13 cellular contexts compared by ENCODE assay signal in genomic region chr7:7819442-7820247, GRCh38.
DNase-seq lines count a peak whose midpoint lies in the region; ATAC-seq and TF ChIP-seq lines count a peak whose summit lies in the region.
"Had no signal": no experiment of that assay in that cellular context is flagged by ENCODE, and none has a peak within 500 bp of the region (broad histone marks: within the 10 kb centered on the region; RNA-seq: fewer than 3 reads in every experiment).

No MANE protein-coding gene starts in this region.

- H3K9me3 Mint-ChIP-seq in activated B cell treated with CpG ODN at 0.5 μM for 24 hours = peaks cover 9% of the 10 kb centered on the region

- H3K36me3 Mint-ChIP-seq in activated B cell treated with CpG ODN at 0.5 μM for 24 hours (ENCODE audit: low read depth) = peaks cover 11% of the 10 kb centered on the region

- H3K27ac Mint-ChIP-seq in activated B cell treated with CpG ODN at 0.5 μM for 24 hours = peak overlapping the region; percentile 61

- H3K27me3 Mint-ChIP-seq in activated B cell treated with CpG ODN at 0.5 μM for 24 hours = no peaks in the 10 kb centered on the region

- DNase-seq in activated B cell treated with CpG ODN at 0.5 μM for 24 hours (no peak), NCI-H1694 (lab: John Stamatoyannopoulos, UW) (no peak), NCI-H1048 (lab: John Stamatoyannopoulos, UW) (no peak), NCI-H1092 treated with DMSO at 0.1 percent for 48 hours (lab: John Stamatoyannopoulos, UW) (no peak), NCI-H524 (lab: John Stamatoyannopoulos, UW) (no peak)
- DNase-seq: amniotic stem cell; BE2C; effector CD8-positive, alpha-beta T cell; GOT3; NCI-H1694 treated with DMSO at 0.1 percent for 48 hours had no signal

- intact Hi-C loops in activated B cell treated with CpG ODN at 0.5 μM for 24 hours (cut with micrococcal nuclease) = loop anchor here (1.0 to 2.0 kb wide), 2 partner anchors 57 to 126 kb away; no protein-coding TSS in a partner anchor

- peaks cover 74% of the 10 kb centered on the region for H3K4me1 Mint-ChIP-seq in activated B cell treated with CpG ODN at 0.5 μM for 24 hours

- TF ChIP-seq CTCF in activated B cell treated with CpG ODN at 0.5 μM for 24 hours (IDR thresholded peaks at IDR 0.05) = no peak

- ATAC-seq in GM18505 (IDR thresholded peaks at IDR 0.05; ENCODE audit: unreplicated experiment) (peak; percentile 35), GM19468 (IDR thresholded peaks at IDR 0.05; ENCODE audit: extremely low read depth, unreplicated experiment) (peak; percentile 27), HG02973 (IDR thresholded peaks at IDR 0.05; ENCODE audit: unreplicated experiment) (peak; percentile 42), activated B cell treated with CpG ODN at 0.5 μM for 24 hours (ENCODE audit: low read depth) (peak; percentile 40)

- H3K4me3 Mint-ChIP-seq in activated B cell treated with CpG ODN at 0.5 μM for 24 hours = peak overlapping the region; percentile 39

- POLR2A ChIA-PET in activated B cell treated with CpG ODN at 0.5 μM for 24 hours (lab: Charles Lee) = interaction anchor here (0.6 to 1.1 kb wide), 2 partner anchors 149 to 179 kb away, joined by 3 read pairs; partner anchors contain the start of gene GLCCI1

- CTCF ChIA-PET in activated B cell treated with CpG ODN at 0.5 μM for 24 hours (lab: Charles Lee) = no interaction called here

- no peak for TF ChIP-seq POLR2A in GM18505 (IDR thresholded peaks at IDR 0.05; ENCODE audit: borderline replicate concordance, extremely low read depth, insufficient read depth, insufficient read length)
